ENCODE assay signal across 12 cellular contexts in genomic region chr5:140794594-140795258, GRCh38. TPM values are rescaled to one million over a fixed set of nuclear protein-coding genes. Genes with fewer than 3 reads are reported as not detected.
DNase-seq lines count a peak whose midpoint lies in the region; ATAC-seq and TF ChIP-seq lines count a peak whose summit lies in the region.
"Had no signal": no experiment of that assay in that cellular context is flagged by ENCODE, and none has a peak within 500 bp of the region (broad histone marks: within the 10 kb centered on the region; RNA-seq: fewer than 3 reads in every experiment).

TSS of gene PCDHA2 (plus strand) at chr5:140794852.

- CTCF ChIA-PET in activated CD4-positive, alpha-beta T cell treated with anti-CD3 and anti-CD28 coated beads for 36 hours (lab: Charles Lee), result interaction anchor here (1.3 kb wide), 1 partner anchor 31 kb away, joined by 3 read pairs; no protein-coding TSS in a partner anchor

- TF ChIP-seq CTCF in epithelial cell of proximal tubule (conservative IDR thresholded peaks at IDR 0.05; ENCODE audit: low read depth, low read length), result peak; percentile 39

- H3K9me3 Mint-ChIP-seq in activated CD4-positive, alpha-beta T cell treated with anti-CD3 and anti-CD28 coated beads for 36 hours (ENCODE audit: low read depth), result peaks cover 31% of the 10 kb centered on the region

- no peak within 1 kb of the TSS for H3K27ac ChIP-seq in effector memory CD4-positive, alpha-beta T cell (ENCODE audit: insufficient read depth, low read length, poor library complexity, severe bottlenecking)

- peaks cover 19% of the 10 kb centered on the region for H3K36me3 Mint-ChIP-seq in activated CD4-positive, alpha-beta T cell treated with anti-CD3 and anti-CD28 coated beads for 36 hours (ENCODE audit: low read depth)

- H3K9me3 ChIP-seq in neuron (ENCODE audit: low read length), result peaks cover 20% of the 10 kb centered on the region
- peaks cover 7% of the 10 kb centered on the region for H3K9me3 ChIP-seq in effector memory CD4-positive, alpha-beta T cell (ENCODE audit: control insufficient read depth, low read length)

- no peak within 1 kb of the TSS for H3K27ac Mint-ChIP-seq in activated CD4-positive, alpha-beta T cell treated with anti-CD3 and anti-CD28 coated beads for 36 hours
- H3K27ac Mint-ChIP-seq: stimulated activated naive B cell treated with anti-CD40 and anti-IgM and Interleukin-4, amounts not matched to agents 10 μg/mL and 1 μg/mL and 100 μg/mL, for 72 hours had no signal

- no peaks in the 10 kb centered on the region for H3K27me3 ChIP-seq in neuron (ENCODE audit: insufficient read depth, low read length)
- no peaks in the 10 kb centered on the region for H3K27me3 ChIP-seq in effector memory CD4-positive, alpha-beta T cell (replicated peaks; ENCODE audit: control insufficient read depth, insufficient read depth, low read length, poor library complexity, severe bottlenecking)

- no peak within 1 kb of the TSS for H2AFZ ChIP-seq in neuron (ENCODE audit: low read depth, low read length)

- H3K4me3 ChIP-seq in epithelial cell of proximal tubule (ENCODE audit: low read depth, low read length), result peak within 1 kb of the TSS; percentile 36
- H3K4me3 ChIP-seq in neuron (ENCODE audit: low read length), result peak within 1 kb of the TSS; percentile 30
- no peak within 1 kb of the TSS for H3K4me3 ChIP-seq in effector memory CD4-positive, alpha-beta T cell (ENCODE audit: insufficient read depth, low read depth, low read length, poor library complexity, severe bottlenecking)

- intact Hi-C loops in activated CD4-positive, alpha-beta T cell treated with anti-CD3 and anti-CD28 coated beads for 36 hours (cut with DNase I, micrococcal nuclease), result loop anchor here (5.0 to 10.0 kb wide), 3 partner anchors 38 to 578 kb away; partner anchors contain the start of genes PCDHA7 (in 1 of the 2), PCDHGA5 (in 1 of the 2), PCDHGA6 (in 1 of the 2) and PCDHGB3 (in 1 of the 2)

- H3K36me3 ChIP-seq in neuron (ENCODE audit: insufficient read depth, low read length), result no peaks in the 10 kb centered on the region
- no peaks in the 10 kb centered on the region for H3K36me3 ChIP-seq in effector memory CD4-positive, alpha-beta T cell (ENCODE audit: control insufficient read depth, insufficient read depth, low read length)

- no peaks in the 10 kb centered on the region for H3K4me1 Mint-ChIP-seq in activated CD4-positive, alpha-beta T cell treated with anti-CD3 and anti-CD28 coated beads for 36 hours
- H3K4me1 Mint-ChIP-seq: stimulated activated naive B cell treated with anti-CD40 and anti-IgM and Interleukin-4, amounts not matched to agents 10 μg/mL and 1 μg/mL and 100 μg/mL, for 72 hours had no signal

- peak; percentile 17 for DNase-seq in EL
- DNase-seq in NCI-H128 (lab: John Stamatoyannopoulos, UW; ENCODE audit: unreplicated experiment), result peak; percentile 59
- no peak for DNase-seq in epithelial cell of proximal tubule (ENCODE audit: low read depth)
- DNase-seq in effector memory CD4-positive, alpha-beta T cell, result no peak
- no peak for DNase-seq in activated CD4-positive, alpha-beta T cell treated with anti-CD3 and anti-CD28 coated beads for 36 hours
- DNase-seq: activated effector memory CD4-positive, alpha-beta T cell treated with Interleukin-2 at 50 U/mL for 16 hours; left colon; stimulated activated naive B cell treated with anti-CD40 and anti-IgM and Interleukin-4, amounts not matched to agents 10 μg/mL and 1 μg/mL and 100 μg/mL, for 72 hours had no signal

- POLR2A ChIA-PET in activated CD4-positive, alpha-beta T cell treated with anti-CD3 and anti-CD28 coated beads for 36 hours (lab: Charles Lee), result no interaction called here

- ATAC-seq in HG02798 (IDR thresholded peaks at IDR 0.05; ENCODE audit: poor library complexity, unreplicated experiment), result no peak
- ATAC-seq in activated CD4-positive, alpha-beta T cell treated with anti-CD3 and anti-CD28 coated beads for 36 hours, result no peak
- ATAC-seq in HG03520 (IDR thresholded peaks at IDR 0.05; ENCODE audit: unreplicated experiment), result no peak
- ATAC-seq: left colon; stimulated activated naive B cell treated with anti-CD40 and anti-IgM and Interleukin-4, amounts not matched to agents 10 μg/mL and 1 μg/mL and 100 μg/mL, for 72 hours had no signal

- peaks cover 28% of the 10 kb centered on the region for H3K27me3 Mint-ChIP-seq in activated CD4-positive, alpha-beta T cell treated with anti-CD3 and anti-CD28 coated beads for 36 hours

- no peak within 1 kb of the TSS for H3K4me3 Mint-ChIP-seq in activated CD4-positive, alpha-beta T cell treated with anti-CD3 and anti-CD28 coated beads for 36 hours
- H3K4me3 Mint-ChIP-seq: stimulated activated naive B cell treated with anti-CD40 and anti-IgM and Interleukin-4, amounts not matched to agents 10 μg/mL and 1 μg/mL and 100 μg/mL, for 72 hours had no signal

- H3K4me1 ChIP-seq in neuron (ENCODE audit: insufficient read depth, low read length), result no peaks in the 10 kb centered on the region
- no peaks in the 10 kb centered on the region for H3K4me1 ChIP-seq in effector memory CD4-positive, alpha-beta T cell (ENCODE audit: control insufficient read depth, insufficient read depth, low read length, poor library complexity, severe bottlenecking)

RNA-seq across cellular contexts. Expression of gene PCDHA2, which starts in this region (rescaled TPM):
- not detected in 2 replicates for total RNA-seq in epithelial cell of proximal tubule
- not detected for total RNA-seq in activated CD4-positive, alpha-beta T cell treated with anti-CD3 and anti-CD28 coated beads for 36 hours
- total RNA-seq: left colon, LHCN-M2 had no signal

Comparison
In these comparisons a context has a peak if more than half of its experiments do, and no peak if none do; other contexts are left out.
1. DNase-seq: peak in EL (single experiment) and NCI-H128 (single experiment); none in epithelial cell of proximal tubule (single experiment), effector memory CD4-positive, alpha-beta T cell (0 of 3) and activated CD4-positive, alpha-beta T cell treated with anti-CD3 and anti-CD28 coated beads for 36 hours (single experiment).